In the genomic region with DNA sequence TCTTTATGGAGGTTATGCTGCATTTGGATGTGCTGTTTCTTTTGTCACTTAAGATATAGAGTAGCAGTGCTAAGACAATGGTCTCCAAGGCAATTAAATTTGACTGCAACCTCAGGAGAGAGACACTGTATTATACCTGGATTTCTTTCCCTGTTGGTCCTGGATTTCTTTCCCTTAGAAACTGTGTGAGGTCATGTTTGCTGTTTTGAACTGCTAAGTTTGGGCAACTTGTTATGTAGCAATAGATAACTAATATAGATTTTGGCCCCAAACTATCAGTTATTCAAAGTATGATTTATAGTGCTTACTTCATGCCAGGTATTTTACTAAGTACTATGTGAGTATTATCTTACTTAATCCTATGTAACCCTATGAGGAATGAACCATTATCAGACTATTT, we compare ENCODE assay signal across 31 cellular contexts.
"Had no signal": no experiment of that assay in that cellular context is flagged by ENCODE, and none has a peak within 500 bp of the region (broad histone marks: within the 10 kb centered on the region; RNA-seq: fewer than 3 reads in every experiment).

No MANE protein-coding gene starts in this region.

- H3K27ac ChIP-seq: adrenal gland, cardiac muscle cell, VCaP had no signal

- H3K9me3 ChIP-seq: adrenal gland had no signal

- H3K27me3 ChIP-seq: cardiac muscle cell had no signal

- H3K36me3 ChIP-seq: adrenal gland, cardiac muscle cell had no signal

- H3K4me3 ChIP-seq: adrenal gland, cardiac muscle cell had no signal

- H3K4me1 ChIP-seq: adrenal gland had no signal

- DNase-seq: activated B cell treated with CpG ODN at 0.5 μM for 24 hours; activated CD4-positive, alpha-beta memory T cell treated with anti-CD3 and anti-CD28 coated beads for 36 hours; activated CD4-positive, alpha-beta T cell treated with anti-CD3 and anti-CD28 coated beads for 4 hours; activated CD4-positive, alpha-beta T cell treated with anti-CD3 and anti-CD28 coated beads, Interleukin-2, amount 10 ng/mL, durations not matched to agents 24 days and 14 days; activated CD4-positive, alpha-beta T cell treated with anti-CD3 and anti-CD28 coated beads, Interleukin-2, amount 50 U/mL, for 1 hour; activated CD4-positive, alpha-beta T cell treated with anti-CD3 and anti-CD28 coated beads, Interleukin-2, amount 50 U/mL, for 4 hours; activated CD4-positive, CD25-positive, alpha-beta regulatory T cell treated with anti-CD3 and anti-CD28 coated beads, Interleukin-2, amount 50 U/mL, for 72 hours; activated CD8-positive, alpha-beta memory T cell treated with anti-CD3 and anti-CD28 coated beads, Interleukin-2, amount 50 U/mL, for 4 hours; activated CD8-positive, alpha-beta T cell treated with anti-CD3 and anti-CD28 coated beads for 36 hours; activated effector memory CD4-positive, alpha-beta T cell treated with anti-CD3 and anti-CD28 coated beads, Interleukin-2, amount 50 U/mL, for 16 hours; activated gamma-delta T cell treated with Interleukin-2 at 50 U/mL for 16 hours; activated naive CD4-positive, alpha-beta T cell; activated naive CD4-positive, alpha-beta T cell treated with anti-CD3 and anti-CD28 coated beads for 36 hours; activated naive CD4-positive, alpha-beta T cell treated with anti-CD3 and anti-CD28 coated beads, Interleukin-2, amount 50 U/mL, for 16 hours; activated naive CD8-positive, alpha-beta T cell treated with anti-CD3 and anti-CD28 coated beads for 36 hours; activated T-cell treated with anti-CD3 and anti-CD28 coated beads for 4 hours; activated T-cell treated with anti-CD3 and anti-CD28 coated beads, Interleukin-2, amount 50 U/mL, for 1 hour; activated T-cell treated with anti-CD3 and anti-CD28 coated beads, Interleukin-2, amount 50 U/mL, for 4 hours; activated T-cell treated with anti-CD3 and anti-CD28 coated beads, Interleukin-2, amount 50 U/mL, for 72 hours; adrenal gland; amniotic stem cell; aorta; caudate nucleus; cerebellar nuclear complex; T-helper 1 cell; T-helper 2 cell; T-helper 9 cell had no signal

- ATAC-seq: activated CD8-positive, alpha-beta T cell treated with anti-CD3 and anti-CD28 coated beads for 36 hours; activated naive CD4-positive, alpha-beta T cell treated with anti-CD3 and anti-CD28 coated beads, Interleukin-2, amount 50 U/mL, for 72 hours; activated T-cell treated with anti-CD3 and anti-CD28 coated beads, Interleukin-2, amount 50 U/mL, for 4 hours; activated T-cell treated with anti-CD3 and anti-CD28 coated beads, Interleukin-2, amount 50 U/mL, for 72 hours; activated T-helper 17 cell treated with anti-CD3 and anti-CD28 coated beads, Interleukin-2, amount 50 U/mL, for 72 hours had no signal
